ENCODE assay signal across 9 cellular contexts in the genomic region with DNA sequence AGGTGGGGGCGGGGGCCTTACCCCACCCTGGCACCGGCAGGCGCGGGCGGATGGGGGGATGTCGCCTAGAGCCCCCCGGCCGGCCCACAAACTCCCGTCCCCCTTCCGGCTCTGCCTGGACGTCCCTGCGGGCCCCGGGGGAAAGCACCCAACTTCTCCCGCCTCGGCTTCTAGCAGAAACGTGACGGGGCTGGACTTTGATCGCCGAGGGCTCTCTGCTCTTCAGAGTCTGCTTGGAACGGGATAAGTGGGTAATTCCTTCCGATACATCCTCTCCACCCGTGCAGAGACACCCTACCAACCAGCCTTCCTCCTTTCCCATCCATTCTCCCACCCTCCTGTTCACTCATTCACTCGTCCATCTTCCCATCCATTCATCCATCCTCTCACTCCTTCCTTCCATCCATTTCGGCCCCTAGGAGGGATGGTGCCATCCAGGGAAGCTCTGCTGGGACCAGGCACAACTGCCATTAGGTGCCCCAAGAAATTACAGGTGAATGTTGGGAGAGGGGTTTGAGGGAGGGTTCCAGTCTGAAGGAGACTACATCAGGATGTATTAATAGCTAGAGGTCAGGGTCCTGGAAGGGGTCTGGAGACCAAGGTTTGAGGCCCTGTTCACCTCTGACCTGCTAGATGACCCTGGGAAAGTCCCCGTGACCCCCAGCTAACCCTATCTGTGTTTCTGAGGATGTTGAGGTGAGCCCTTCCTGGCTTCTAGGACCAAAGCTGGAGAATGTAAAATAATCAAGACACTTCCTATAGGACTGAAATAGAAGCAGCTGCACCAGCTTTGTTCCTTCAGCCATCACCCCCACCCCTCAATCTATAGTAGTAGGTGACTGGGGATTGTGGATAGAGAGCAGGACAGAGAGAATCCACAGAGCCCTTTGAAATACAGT. TPM values are rescaled to one million over a fixed set of nuclear protein-coding genes. Genes with fewer than 3 reads are reported as not detected.
DNase-seq lines count a peak whose midpoint lies in the region; ATAC-seq and TF ChIP-seq lines count a peak whose summit lies in the region.
"Had no signal": no experiment of that assay in that cellular context is flagged by ENCODE, and none has a peak within 500 bp of the region (broad histone marks: within the 10 kb centered on the region; RNA-seq: fewer than 3 reads in every experiment).

No MANE protein-coding gene starts in this region.

- H3K27me3 ChIP-seq in HAP-1 (ENCODE audit: low read depth), result no peaks in the 10 kb centered on the region
- peaks cover 15% of the 10 kb centered on the region for H3K27me3 ChIP-seq in smooth muscle cell (ENCODE audit: low read depth)

- peaks cover 3% of the 10 kb centered on the region for H3K36me3 Mint-ChIP-seq in activated B cell treated with CpG ODN at 0.5 μM for 24 hours (ENCODE audit: low read depth)

- ATAC-seq in activated B cell treated with CpG ODN at 0.5 μM for 24 hours (ENCODE audit: low read depth), result peak; percentile 12
- ATAC-seq in HG03521 (IDR thresholded peaks at IDR 0.05; ENCODE audit: unreplicated experiment), result no peak

- H3K27ac Mint-ChIP-seq in activated B cell treated with CpG ODN at 0.5 μM for 24 hours, result peak overlapping the region; percentile 76

- POLR2A ChIA-PET in activated B cell treated with CpG ODN at 0.5 μM for 24 hours (lab: Charles Lee), result interaction anchor here (1.2 to 2.5 kb wide), 2 partner anchors 9 to 81 kb away, joined by 3 to 12 read pairs; partner anchors contain the start of gene PDRG1

- peak overlapping the region; percentile 98 for H2AFZ ChIP-seq in smooth muscle cell (ENCODE audit: low read depth)

- 13% methylated on average over 19 of the region's 25 CpGs for WGBS in smooth muscle cell (ENCODE audit: low lambda C conversion rate)

- CTCF ChIA-PET in activated B cell treated with CpG ODN at 0.5 μM for 24 hours (lab: Charles Lee), result interaction anchor here (0.7 to 1.3 kb wide), 3 partner anchors 9 to 24 kb away, joined by 3 to 5 read pairs (median 4); no protein-coding TSS in a partner anchor

- TF ChIP-seq CTCF in activated B cell treated with CpG ODN at 0.5 μM for 24 hours (IDR thresholded peaks at IDR 0.05) (no peak), smooth muscle cell (IDR thresholded peaks at IDR 0.05; ENCODE audit: borderline replicate concordance, insufficient read depth, poor library complexity, severe bottlenecking) (no peak)

- H3F3A ChIP-seq in smooth muscle cell (ENCODE audit: low read depth), result no peaks in the 10 kb centered on the region

- H3K9me3 Mint-ChIP-seq in activated B cell treated with CpG ODN at 0.5 μM for 24 hours, result no peaks in the 10 kb centered on the region

- peak overlapping the region; percentile 71 for H3K9ac ChIP-seq in smooth muscle cell (ENCODE audit: low read depth)

- peak overlapping the region; percentile 99 for H3K4me2 ChIP-seq in smooth muscle cell

- intact Hi-C loops in activated B cell treated with CpG ODN at 0.5 μM for 24 hours (cut with micrococcal nuclease), result loop anchor here (1.0 kb wide), 1 partner anchor 9 kb away; no protein-coding TSS in a partner anchor

- no peaks in the 10 kb centered on the region for H3K9me3 ChIP-seq in HAP-1
- no peaks in the 10 kb centered on the region for H3K9me3 ChIP-seq in smooth muscle cell (replicated peaks; ENCODE audit: low read depth)

- peaks cover 35% of the 10 kb centered on the region for H3K4me1 Mint-ChIP-seq in activated B cell treated with CpG ODN at 0.5 μM for 24 hours

- no peaks in the 10 kb centered on the region for H4K20me1 ChIP-seq in smooth muscle cell (ENCODE audit: low read depth)

- peak overlapping the region; percentile 88 for H3K4me3 Mint-ChIP-seq in activated B cell treated with CpG ODN at 0.5 μM for 24 hours

- H3K36me3 ChIP-seq in HAP-1 (replicated peaks), result no peaks in the 10 kb centered on the region
- no peaks in the 10 kb centered on the region for H3K36me3 ChIP-seq in smooth muscle cell (ENCODE audit: low read depth)

- H3K4me1 ChIP-seq in HAP-1 (peaks cover 6% of the 10 kb centered on the region), smooth muscle cell (ENCODE audit: low read depth) (no peaks in the 10 kb centered on the region)

- in situ Hi-C loops in HAP-1 (cut with MboI; ENCODE audit: low sequenced_read_pairs), result no loop called here

- peak overlapping the region; percentile 50 for H3K4me3 ChIP-seq in HAP-1
- peak overlapping the region; percentile 87 for H3K4me3 ChIP-seq in smooth muscle cell

- peaks cover 6% of the 10 kb centered on the region for H3K27me3 Mint-ChIP-seq in activated B cell treated with CpG ODN at 0.5 μM for 24 hours

- no peak overlapping the region for H3K27ac ChIP-seq in smooth muscle cell (ENCODE audit: low read depth)

- DNase-seq in HAP-1 (ENCODE audit: low spot score in 2 of 2) (peak in 1 of 2 experiments; percentile 37), activated B cell treated with CpG ODN at 0.5 μM for 24 hours (no peak), islet precursor cell (peak; percentile 22), smooth muscle cell (lab: John Stamatoyannopoulos, UW; ENCODE audit: unreplicated experiment) (no peak), KG1 (lab: John Stamatoyannopoulos, UW) (no peak), DMS 273 treated with DMSO at 0.1 percent for 48 hours (lab: John Stamatoyannopoulos, UW) (no peak), epidermal melanocyte (ENCODE audit: insufficient read length, low spot score) (no peak)

- H3K79me2 ChIP-seq in smooth muscle cell (ENCODE audit: low read depth), result no peaks in the 10 kb centered on the region

RNA-seq across cellular contexts. Expression of gene TTLL9, which starts 0.5 kb away (rescaled TPM):
- total RNA-seq in activated B cell treated with CpG ODN at 0.5 μM for 24 hours, result 0.60 and 0.61 TPM in 2 replicates
- not detected in 2 replicates for total RNA-seq in smooth muscle cell
- 0.13 and 0.18 TPM in 2 replicates for polyA plus RNA-seq in smooth muscle cell
- total RNA-seq: bronchial epithelial cell had no signal

RNA-seq across cellular contexts. Expression of gene DUSP15, which starts 0.6 kb away (rescaled TPM):
- total RNA-seq in activated B cell treated with CpG ODN at 0.5 μM for 24 hours (25.0 and 26.9 TPM in 2 replicates), smooth muscle cell (10.2 and 13.6 TPM in 2 replicates)
- polyA plus RNA-seq in smooth muscle cell, result 3.7 and 6.2 TPM in 2 replicates
- total RNA-seq: bronchial epithelial cell had no signal

RNA-seq across cellular contexts. Expression of gene FOXS1, which starts 25.5 kb away (rescaled TPM):
- total RNA-seq in activated B cell treated with CpG ODN at 0.5 μM for 24 hours, result not detected in 2 replicates
- 0.09 and 2.6 TPM in 2 replicates for total RNA-seq in smooth muscle cell
- polyA plus RNA-seq in smooth muscle cell, result 2.1 and 3.3 TPM in 2 replicates
- total RNA-seq: bronchial epithelial cell had no signal

RNA-seq across cellular contexts. Expression of gene MYLK2, which starts 51.8 kb away (rescaled TPM):
- total RNA-seq in activated B cell treated with CpG ODN at 0.5 μM for 24 hours, result not detected in 2 replicates
- 0.09 and 0.54 TPM in 2 replicates for total RNA-seq in smooth muscle cell
- polyA plus RNA-seq in smooth muscle cell, result 0.22 TPM in 1 of 2 replicates, not detected in the other
- total RNA-seq: bronchial epithelial cell had no signal
